Comparison of ENCODE assay signal across 14 cellular contexts in genomic region chr9:123825337-123825736, GRCh38.
DNase-seq lines count a peak whose midpoint lies in the region; ATAC-seq, FAIRE-seq and TF ChIP-seq lines count a peak whose summit lies in the region.
"Had no signal": no experiment of that assay in that cellular context is flagged by ENCODE, and none has a peak within 500 bp of the region (broad histone marks: within the 10 kb centered on the region; RNA-seq: fewer than 3 reads in every experiment).

No MANE protein-coding gene starts in this region.

- CTCF ChIA-PET in RWPE1 (lab: Yijun Ruan, JAX), result interaction anchor here (0.6 to 0.7 kb wide), 2 partner anchors 11 to 267 kb away, joined by 4 to 7 read pairs; no protein-coding TSS in a partner anchor

- H3K79me1 ChIP-seq in trophoblast cell (ENCODE audit: low read length), result no peaks in the 10 kb centered on the region

- no peaks in the 10 kb centered on the region for H3K4me1 ChIP-seq in trophoblast cell (ENCODE audit: control insufficient read depth in 1 of 2, insufficient read depth in 2 of 2, low read length in 2 of 2)
- H3K4me1 ChIP-seq: esophagus squamous epithelium, thyroid gland had no signal

- H3K14ac ChIP-seq in trophoblast cell (ENCODE audit: low read length), result no peak overlapping the region

- no peak overlapping the region for H2BK120ac ChIP-seq in trophoblast cell (ENCODE audit: insufficient read depth, low read length, poor library complexity)

- H3K79me2 ChIP-seq in trophoblast cell (ENCODE audit: control insufficient read depth, insufficient read depth, low read length, poor library complexity), result no peaks in the 10 kb centered on the region

- H2BK12ac ChIP-seq in trophoblast cell (ENCODE audit: low read length), result no peak overlapping the region

- H3K18ac ChIP-seq in trophoblast cell (ENCODE audit: low read length), result no peak overlapping the region

- H3K27me3 ChIP-seq in trophoblast cell (ENCODE audit: insufficient read depth, low read length), result no peaks in the 10 kb centered on the region
- H3K27me3 ChIP-seq: esophagus squamous epithelium, thyroid gland had no signal

- TF ChIP-seq CTCF in RWPE1 (conservative IDR thresholded peaks at IDR 0.05; ENCODE audit: low read depth), result no peak
- TF ChIP-seq CTCF in epithelial cell of esophagus (IDR thresholded peaks at IDR 0.05; ENCODE audit: insufficient read depth, low read depth, low read length, missing control alignments), result peak; percentile 33

- no peak overlapping the region for H3K23ac ChIP-seq in trophoblast cell (ENCODE audit: low read length)

- no peak overlapping the region for H3K9ac ChIP-seq in trophoblast cell (ENCODE audit: low read length)

- no peak overlapping the region for H4K91ac ChIP-seq in trophoblast cell (ENCODE audit: low read depth, low read length)

- H2AFZ ChIP-seq in trophoblast cell (ENCODE audit: insufficient read depth, low read length, poor library complexity), result no peak overlapping the region

- no peak for ATAC-seq in Right ventricle myocardium inferior

- no peak overlapping the region for H2BK5ac ChIP-seq in trophoblast cell (ENCODE audit: low read depth, low read length, poor library complexity)

- no peak overlapping the region for H3K27ac ChIP-seq in RWPE1
- H3K27ac ChIP-seq in trophoblast cell (ENCODE audit: low read depth, low read length), result no peak overlapping the region
- H3K27ac ChIP-seq: esophagus squamous epithelium, thyroid gland had no signal

- H3K9me3 ChIP-seq in trophoblast cell (ENCODE audit: insufficient read depth, low read depth, low read length), result no peaks in the 10 kb centered on the region
- H3K9me3 ChIP-seq: thyroid gland had no signal

- H3K36me3 ChIP-seq in trophoblast cell (ENCODE audit: control insufficient read depth in 1 of 2, insufficient read depth in 2 of 2, low read length in 2 of 2), result no peaks in the 10 kb centered on the region
- H3K36me3 ChIP-seq: thyroid gland had no signal

- DNase-seq in DMS53 (lab: John Stamatoyannopoulos, UW) (peak; percentile 19), DMS53 treated with DMSO at 0.1 percent for 48 hours (lab: John Stamatoyannopoulos, UW; ENCODE audit: unreplicated experiment) (no peak), RWPE1 (ENCODE audit: low spot score) (peak; percentile 28), epithelial cell of esophagus (ENCODE audit: low read depth) (peak; percentile 7), trophoblast cell (peak; percentile 13 to 65), activated gamma-delta T cell treated with Interleukin-2 at 50 U/mL for 16 hours (no peak), RCC 7860 (ENCODE audit: low spot score) (no peak), Right ventricle myocardium inferior (ENCODE audit: missing footprints) (no peak)
- DNase-seq: 8988T; esophagus squamous epithelium; NCI-H1694; NK-92 treated with Interleukin-12 subunit alpha and Interleukin-12 subunit beta, amount 100 ng/mL, for 24 hours; thyroid gland had no signal

- H3K4me2 ChIP-seq in trophoblast cell (ENCODE audit: low read length), result no peak overlapping the region
- H3K4me2 ChIP-seq: smooth muscle cell had no signal

- H4K12ac ChIP-seq in trophoblast cell (ENCODE audit: low read depth, low read length), result no peak overlapping the region

- H3K4me3 ChIP-seq in epithelial cell of esophagus (ENCODE audit: low read length), result no peak overlapping the region
- H3K4me3 ChIP-seq in trophoblast cell (ENCODE audit: low read depth, low read length), result no peak overlapping the region
- H3K4me3 ChIP-seq: esophagus squamous epithelium, smooth muscle cell, thyroid gland had no signal

- no peak overlapping the region for H3K4ac ChIP-seq in trophoblast cell (ENCODE audit: low read depth, low read length)

- no peak overlapping the region for H4K8ac ChIP-seq in trophoblast cell (ENCODE audit: low read depth, low read length)

- POLR2A ChIA-PET in RWPE1 (lab: Yijun Ruan, JAX; ENCODE audit: low non-redundant PET), result no interaction called here

- H2AK5ac ChIP-seq in trophoblast cell (ENCODE audit: low read length), result no peak overlapping the region

- no CpG with 5 or more reads among the region's 3 CpGs for WGBS in trophoblast cell (ENCODE audit: extremely low coverage, insufficient coverage, insufficient read length)

- intact Hi-C loops in Right ventricle myocardium inferior (cut with DNase I), result no loop called here

- no peak for FAIRE-seq in RCC 7860 (lab: Jason Lieb, UNC)

Comparison
In these comparisons a context has a peak if more than half of its experiments do, and no peak if none do; other contexts are left out.
1. DNase-seq: peak in DMS53 (single experiment), RWPE1 (single experiment), epithelial cell of esophagus (single experiment) and trophoblast cell (2 of 2); none in DMS53 treated with DMSO at 0.1 percent for 48 hours (single experiment), activated gamma-delta T cell treated with Interleukin-2 at 50 U/mL for 16 hours (single experiment), RCC 7860 (single experiment) and Right ventricle myocardium inferior (single experiment).